In genomic region chr1:32742132-32742947, GRCh38 we compare ENCODE assay signal across 8 cellular contexts. TPM values are rescaled to one million over a fixed set of nuclear protein-coding genes. Genes with fewer than 3 reads are reported as not detected.
A peak's percentile ranks its signal among the peaks of the same experiment; 100 is the strongest.
DNase-seq lines count a peak whose midpoint lies in the region; ATAC-seq and TF ChIP-seq lines count a peak whose summit lies in the region.

No MANE protein-coding gene starts in this region.

- peaks cover 4% of the 10 kb centered on the region for H3K4me1 ChIP-seq in OCI-LY1 (ENCODE audit: insufficient read depth, low read length, severe bottlenecking)

- CTCF ChIA-PET in CD4-positive, alpha-beta T cell (lab: Charles Lee): interaction anchor here (1.2 kb wide), 1 partner anchor 31 kb away, joined by 5 read pairs; no protein-coding TSS in a partner anchor

- H3K36me3 Mint-ChIP-seq in CD4-positive, alpha-beta T cell (ENCODE audit: low read depth): no peaks in the 10 kb centered on the region
- H3K36me3 Mint-ChIP-seq in natural killer cell treated with Interleukin-12 subunit alpha and Interleukin-12 subunit beta and Interleukin-15 and Interleukin-18, amount 100 ng/mL, for 72 hours: no peaks in the 10 kb centered on the region

- peaks cover 39% of the 10 kb centered on the region for H3K27me3 Mint-ChIP-seq in CD4-positive, alpha-beta T cell
- H3K27me3 Mint-ChIP-seq in natural killer cell treated with Interleukin-12 subunit alpha and Interleukin-12 subunit beta and Interleukin-15 and Interleukin-18, amount 100 ng/mL, for 72 hours: no peaks in the 10 kb centered on the region

- intact Hi-C loops in CD4-positive, alpha-beta T cell (cut with DNase I, micrococcal nuclease): no loop called here

- H3F3A ChIP-seq in OCI-LY1 (ENCODE audit: insufficient read depth, low read length): no peaks in the 10 kb centered on the region

- no peaks in the 10 kb centered on the region for H3K9me2 ChIP-seq in OCI-LY1 (ENCODE audit: low read depth, low read length)

- no peaks in the 10 kb centered on the region for H3K9me3 ChIP-seq in CD4-positive, alpha-beta T cell (ENCODE audit: control insufficient read depth, low read length)
- no peaks in the 10 kb centered on the region for H3K9me3 ChIP-seq in OCI-LY1 (ENCODE audit: low read length)

- H3K27ac ChIP-seq in CD4-positive, alpha-beta T cell (ENCODE audit: low read depth, low read length): no peak overlapping the region
- H3K27ac ChIP-seq in OCI-LY1 (ENCODE audit: low read depth, low read length, poor library complexity, severe bottlenecking): no peak overlapping the region

- no peaks in the 10 kb centered on the region for H3K9me3 Mint-ChIP-seq in CD4-positive, alpha-beta T cell
- H3K9me3 Mint-ChIP-seq in natural killer cell treated with Interleukin-12 subunit alpha and Interleukin-12 subunit beta and Interleukin-15 and Interleukin-18, amount 100 ng/mL, for 72 hours: no peaks in the 10 kb centered on the region

- H3K27ac Mint-ChIP-seq in CD4-positive, alpha-beta T cell: no peak overlapping the region
- H3K27ac Mint-ChIP-seq in natural killer cell treated with Interleukin-12 subunit alpha and Interleukin-12 subunit beta and Interleukin-15 and Interleukin-18, amount 100 ng/mL, for 72 hours: no peak overlapping the region

- no peaks in the 10 kb centered on the region for H3K79me2 ChIP-seq in OCI-LY1 (ENCODE audit: insufficient read depth, low read length)

- H4K20me1 ChIP-seq in OCI-LY1 (ENCODE audit: insufficient read depth, low read length): no peaks in the 10 kb centered on the region

- DNase-seq in CD4-positive, alpha-beta T cell: no peak
- DNase-seq in epithelial cell of esophagus (ENCODE audit: low read depth) (no peak), DMS114 treated with DMSO at 0.1 percent for 48 hours (lab: John Stamatoyannopoulos, UW; ENCODE audit: unreplicated experiment) (no peak), occipital lobe (lab: John Stamatoyannopoulos, UW) (no peak)
- DNase-seq in natural killer cell treated with Interleukin-12 subunit alpha and Interleukin-12 subunit beta and Interleukin-15 and Interleukin-18, amount 100 ng/mL, for 72 hours (ENCODE audit: low spot score): no peak
- no peak for DNase-seq in activated CD8-positive, alpha-beta memory T cell treated with anti-CD3 and anti-CD28 coated beads, Interleukin-2, amount 50 U/mL, for 48 hours

- POLR2A ChIA-PET in CD4-positive, alpha-beta T cell (lab: Charles Lee): no interaction called here

- peak overlapping the region; percentile 34 for H3K4me3 Mint-ChIP-seq in CD4-positive, alpha-beta T cell
- peak overlapping the region; percentile 52 for H3K4me3 Mint-ChIP-seq in natural killer cell treated with Interleukin-12 subunit alpha and Interleukin-12 subunit beta and Interleukin-15 and Interleukin-18, amount 100 ng/mL, for 72 hours

- no peak overlapping the region for H3K9ac ChIP-seq in OCI-LY1 (ENCODE audit: low read length)

- no peaks in the 10 kb centered on the region for H3K4me1 Mint-ChIP-seq in CD4-positive, alpha-beta T cell (ENCODE audit: low read depth)
- H3K4me1 Mint-ChIP-seq in natural killer cell treated with Interleukin-12 subunit alpha and Interleukin-12 subunit beta and Interleukin-15 and Interleukin-18, amount 100 ng/mL, for 72 hours (ENCODE audit: low read depth in 2 of 2): no peaks in the 10 kb centered on the region

- peak overlapping the region; percentile 64 for H3K4me2 ChIP-seq in OCI-LY1 (ENCODE audit: low read length)

- peaks cover 27% of the 10 kb centered on the region for H3K27me3 ChIP-seq in CD4-positive, alpha-beta T cell (ENCODE audit: control insufficient read depth, insufficient read depth, low read length)
- peaks cover 14% of the 10 kb centered on the region for H3K27me3 ChIP-seq in OCI-LY1 (ENCODE audit: insufficient read depth, low read length)

- H3K4me3 ChIP-seq in OCI-LY1 (ENCODE audit: low read depth, low read length, poor library complexity, severe bottlenecking) (peak overlapping the region; percentile 40), epithelial cell of esophagus (ENCODE audit: low read length) (peak overlapping the region; percentile 73)

- no peak for TF ChIP-seq CTCF in CD4-positive, alpha-beta T cell (IDR thresholded peaks at IDR 0.05)
- TF ChIP-seq CTCF in OCI-LY1 (IDR thresholded peaks at IDR 0.05; ENCODE audit: low read length) (no peak), epithelial cell of esophagus (IDR thresholded peaks at IDR 0.05; ENCODE audit: insufficient read depth, low read depth, low read length, missing control alignments) (no peak)

- no peaks in the 10 kb centered on the region for H3K36me3 ChIP-seq in OCI-LY1 (ENCODE audit: insufficient read depth, low read length)

- no peak for ATAC-seq in CD4-positive, alpha-beta T cell (ENCODE audit: poor library complexity)
- no peak for ATAC-seq in natural killer cell treated with Interleukin-12 subunit alpha and Interleukin-12 subunit beta and Interleukin-15 and Interleukin-18, amount 100 ng/mL, for 72 hours
- ATAC-seq in HG02571 (IDR thresholded peaks at IDR 0.05; ENCODE audit: unreplicated experiment): no peak

- H2AFZ ChIP-seq in OCI-LY1 (ENCODE audit: low read length): no peak overlapping the region

RNA-seq across cellular contexts. Expression of gene SYNC, which starts 39.8 kb away (rescaled TPM):
- total RNA-seq in CD4-positive, alpha-beta T cell: not detected
- total RNA-seq in natural killer cell treated with Interleukin-12 subunit alpha and Interleukin-12 subunit beta and Interleukin-15 and Interleukin-18, amount 100 ng/mL, for 72 hours: not detected
- total RNA-seq in occipital lobe: 4.1 TPM
